Comparison of ENCODE assay signal across 9 cellular contexts in genomic region chr17:75088902-75089417, GRCh38. TPM values are rescaled to one million over a fixed set of nuclear protein-coding genes. Genes with fewer than 3 reads are reported as not detected.
DNase-seq lines count a peak whose midpoint lies in the region; ATAC-seq and TF ChIP-seq lines count a peak whose summit lies in the region.
"Had no signal": no experiment of that assay in that cellular context is flagged by ENCODE, and none has a peak within 500 bp of the region (broad histone marks: within the 10 kb centered on the region; RNA-seq: fewer than 3 reads in every experiment).

No MANE protein-coding gene starts in this region.

- peak overlapping the region; percentile 80 for H3K4me3 Mint-ChIP-seq in activated T-helper 1 cell treated with anti-CD3 and anti-CD28 coated beads, Interleukin-12 subunit alpha, Interleukin-12 subunit beta, Interleukin-2, Interleukin-4 antibody, amounts not matched to agents 30 ng/mL and 10 ng/mL and 1 ng/mL, durations not matched to agents 14 hours and 24 hours and 36 hours
- peak overlapping the region; percentile 41 to 86 (median 83) for H3K4me3 Mint-ChIP-seq in immature natural killer cell

- no peak for TF ChIP-seq EP300 in tibial nerve (IDR thresholded peaks at IDR 0.05)

- H3K27ac Mint-ChIP-seq in activated T-helper 1 cell treated with anti-CD3 and anti-CD28 coated beads, Interleukin-12 subunit alpha, Interleukin-12 subunit beta, Interleukin-2, Interleukin-4 antibody, amounts not matched to agents 30 ng/mL and 10 ng/mL and 1 ng/mL, durations not matched to agents 14 hours and 24 hours and 36 hours, result peak overlapping the region; percentile 22
- peak overlapping the region in 3 of 6 donors; percentile 4 to 19 (median 18) for H3K27ac Mint-ChIP-seq in immature natural killer cell

- no peak for TF ChIP-seq POLR2A in tibial nerve (IDR thresholded peaks at IDR 0.05)

- no peak for TF ChIP-seq CTCF in tibial nerve (IDR thresholded peaks at IDR 0.05)

- no peaks in the 10 kb centered on the region for H3K27me3 ChIP-seq in tibial nerve

- no peaks in the 10 kb centered on the region for H3K9me3 Mint-ChIP-seq in activated T-helper 1 cell treated with anti-CD3 and anti-CD28 coated beads, Interleukin-12 subunit alpha, Interleukin-12 subunit beta, Interleukin-2, Interleukin-4 antibody, amounts not matched to agents 30 ng/mL and 10 ng/mL and 1 ng/mL, durations not matched to agents 14 hours and 24 hours and 36 hours
- H3K9me3 Mint-ChIP-seq in immature natural killer cell, result no peaks in the 10 kb centered on the region

- peaks cover 0 to 68% (median 41%) of the 10 kb centered on the region in 4 donors for H3K4me1 ChIP-seq in tibial nerve

- peak; percentile 29 for DNase-seq in activated T-cell treated with anti-CD3 and anti-CD28 coated beads, Interleukin-2, amount 50 U/mL, for 1 hour
- no peak for DNase-seq in activated T-cell treated with anti-CD3 and anti-CD28 coated beads for 4 hours
- no peak for DNase-seq in activated T-helper 1 cell treated with anti-CD3 and anti-CD28 coated beads, Interleukin-12 subunit alpha, Interleukin-12 subunit beta, Interleukin-2, Interleukin-4 antibody, amounts not matched to agents 30 ng/mL and 10 ng/mL and 1 ng/mL, durations not matched to agents 14 hours and 24 hours and 36 hours (ENCODE audit: low spot score)
- DNase-seq in immature natural killer cell, result no peak
- no peak for DNase-seq in tibial nerve (ENCODE audit: low spot score in 2 of 2)
- DNase-seq in putamen (ENCODE audit: low spot score), result no peak
- DNase-seq: DMS79 had no signal

- no peaks in the 10 kb centered on the region for H3K27me3 Mint-ChIP-seq in activated T-helper 1 cell treated with anti-CD3 and anti-CD28 coated beads, Interleukin-12 subunit alpha, Interleukin-12 subunit beta, Interleukin-2, Interleukin-4 antibody, amounts not matched to agents 30 ng/mL and 10 ng/mL and 1 ng/mL, durations not matched to agents 14 hours and 24 hours and 36 hours (ENCODE audit: insufficient read depth)
- H3K27me3 Mint-ChIP-seq in immature natural killer cell (ENCODE audit: low read depth in 3 of 3), result peaks cover 0 to 1% (median 1%) of the 10 kb centered on the region in 3 donors

- intact Hi-C loops in activated T-helper 1 cell treated with anti-CD3 and anti-CD28 coated beads, Interleukin-12 subunit alpha, Interleukin-12 subunit beta, Interleukin-2, Interleukin-4 antibody, amounts not matched to agents 30 ng/mL and 10 ng/mL and 1 ng/mL, durations not matched to agents 14 hours and 24 hours and 36 hours (cut with micrococcal nuclease), result loop anchor here (5.0 kb wide), 2 partner anchors 42 to 107 kb away; partner anchors contain the start of genes ATP5PD and KCTD2

- peaks cover 30% of the 10 kb centered on the region for H3K4me1 Mint-ChIP-seq in activated T-helper 1 cell treated with anti-CD3 and anti-CD28 coated beads, Interleukin-12 subunit alpha, Interleukin-12 subunit beta, Interleukin-2, Interleukin-4 antibody, amounts not matched to agents 30 ng/mL and 10 ng/mL and 1 ng/mL, durations not matched to agents 14 hours and 24 hours and 36 hours (ENCODE audit: low read depth)
- H3K4me1 Mint-ChIP-seq in immature natural killer cell, result peaks cover 12 to 14% of the 10 kb centered on the region in 2 donors

- peak overlapping the region in 1 of 4 donors; percentile 41 for H3K4me3 ChIP-seq in tibial nerve

- peak overlapping the region in 3 of 4 donors; percentile 83 to 89 (median 85) for H3K27ac ChIP-seq in tibial nerve

- H3K9me3 ChIP-seq in tibial nerve, result no peaks in the 10 kb centered on the region

- no peaks in the 10 kb centered on the region for H3K36me3 Mint-ChIP-seq in activated T-helper 1 cell treated with anti-CD3 and anti-CD28 coated beads, Interleukin-12 subunit alpha, Interleukin-12 subunit beta, Interleukin-2, Interleukin-4 antibody, amounts not matched to agents 30 ng/mL and 10 ng/mL and 1 ng/mL, durations not matched to agents 14 hours and 24 hours and 36 hours (ENCODE audit: low read depth)
- no peaks in the 10 kb centered on the region for H3K36me3 Mint-ChIP-seq in immature natural killer cell

- 60 to 64% methylated on average over 2 of the region's 2 CpGs for WGBS in tibial nerve, 2 donors

- H3K36me3 ChIP-seq in tibial nerve, result no peaks in the 10 kb centered on the region

- ATAC-seq in GM19455 (IDR thresholded peaks at IDR 0.05; ENCODE audit: unreplicated experiment), result no peak
- ATAC-seq in HG03097 (IDR thresholded peaks at IDR 0.05; ENCODE audit: low FRiP score, unreplicated experiment), result no peak

RNA-seq across cellular contexts. Expression of gene SLC16A5, which starts 1.2 kb away (rescaled TPM):
- 5.5 and 7.2 TPM in 2 replicates for total RNA-seq in activated T-helper 1 cell treated with anti-CD3 and anti-CD28 coated beads, Interleukin-12 subunit alpha, Interleukin-12 subunit beta, Interleukin-2, Interleukin-4 antibody, amounts not matched to agents 30 ng/mL and 10 ng/mL and 1 ng/mL, durations not matched to agents 14 hours and 24 hours and 36 hours
- 1 to 10 TPM; 1.5 to 2.1 (median 1.5) TPM for polyA plus RNA-seq in immature natural killer cell
- 10 to 100 TPM in 1 of 4 donors, 1 to 10 TPM in 3; 4.6 to 27.9 (median 7.7) TPM for total RNA-seq in tibial nerve

RNA-seq across cellular contexts. Expression of gene ARMC7, which starts 20.8 kb away (rescaled TPM):
- total RNA-seq in activated T-helper 1 cell treated with anti-CD3 and anti-CD28 coated beads, Interleukin-12 subunit alpha, Interleukin-12 subunit beta, Interleukin-2, Interleukin-4 antibody, amounts not matched to agents 30 ng/mL and 10 ng/mL and 1 ng/mL, durations not matched to agents 14 hours and 24 hours and 36 hours, result 11.6 and 13.0 TPM in 2 replicates
- polyA plus RNA-seq in immature natural killer cell, result 1 to 10 TPM in 2 of 3 donors, under 1 TPM in 1; 0.57 to 7.5 (median 3.5) TPM
- total RNA-seq in tibial nerve, result 10 to 100 TPM in 1 of 4 donors, 1 to 10 TPM in 3; 4.2 to 12.0 (median 8.3) TPM

RNA-seq across cellular contexts. Expression of gene KCTD2, which starts 41.9 kb away (rescaled TPM):
- 21.2 and 22.6 TPM in 2 replicates for total RNA-seq in activated T-helper 1 cell treated with anti-CD3 and anti-CD28 coated beads, Interleukin-12 subunit alpha, Interleukin-12 subunit beta, Interleukin-2, Interleukin-4 antibody, amounts not matched to agents 30 ng/mL and 10 ng/mL and 1 ng/mL, durations not matched to agents 14 hours and 24 hours and 36 hours
- polyA plus RNA-seq in immature natural killer cell, result 1 to 10 TPM; 2.3 to 6.0 (median 4.4) TPM
- total RNA-seq in tibial nerve, result 10 to 100 TPM; 24.9 to 33.5 (median 32.6) TPM

RNA-seq across cellular contexts. Expression of gene ATP5PD, which starts 42.2 kb away (rescaled TPM):
- 152 and 165 TPM in 2 replicates for total RNA-seq in activated T-helper 1 cell treated with anti-CD3 and anti-CD28 coated beads, Interleukin-12 subunit alpha, Interleukin-12 subunit beta, Interleukin-2, Interleukin-4 antibody, amounts not matched to agents 30 ng/mL and 10 ng/mL and 1 ng/mL, durations not matched to agents 14 hours and 24 hours and 36 hours
- polyA plus RNA-seq in immature natural killer cell, result 100 to 1,000 TPM; 257 to 366 (median 261) TPM
- total RNA-seq in tibial nerve, result 100 to 1,000 TPM; 171 to 241 (median 220) TPM

RNA-seq across cellular contexts. Expression of gene NT5C, which starts 42.6 kb away (rescaled TPM):
- total RNA-seq in activated T-helper 1 cell treated with anti-CD3 and anti-CD28 coated beads, Interleukin-12 subunit alpha, Interleukin-12 subunit beta, Interleukin-2, Interleukin-4 antibody, amounts not matched to agents 30 ng/mL and 10 ng/mL and 1 ng/mL, durations not matched to agents 14 hours and 24 hours and 36 hours, result 80.0 and 80.1 TPM in 2 replicates
- 100 to 1,000 TPM in 1 of 3 donors, 10 to 100 TPM in 2; 80.3 to 111 (median 88.8) TPM for polyA plus RNA-seq in immature natural killer cell
- 100 to 1,000 TPM; 137 to 194 (median 166) TPM for total RNA-seq in tibial nerve
